Comparison of ENCODE assay signal across 10 cellular contexts in genomic region chr9:129334744-129335080, GRCh38.
DNase-seq lines count a peak whose midpoint lies in the region; ATAC-seq and TF ChIP-seq lines count a peak whose summit lies in the region.
"Had no signal": no experiment of that assay in that cellular context is flagged by ENCODE, and none has a peak within 500 bp of the region (broad histone marks: within the 10 kb centered on the region; RNA-seq: fewer than 3 reads in every experiment).

No MANE protein-coding gene starts in this region.

- H3K4me3 Mint-ChIP-seq in HFFc6 = peak overlapping the region; percentile 73

- H3K36me3 ChIP-seq in ascending aorta (no peaks in the 10 kb centered on the region), left lung (no peaks in the 10 kb centered on the region), subcutaneous abdominal adipose tissue (ENCODE audit: control insufficient read depth in 5 of 5, insufficient read depth in 5 of 5, low read length in 5 of 5) (no peaks in the 10 kb centered on the region)

- peaks cover 49% of the 10 kb centered on the region for H3K4me1 Mint-ChIP-seq in HFFc6 (ENCODE audit: low read depth)

- H3K9ac ChIP-seq in subcutaneous abdominal adipose tissue (ENCODE audit: low read length in 5 of 5) = peak overlapping the region in 3 of 5 donors; percentile 37 to 67 (median 48)

- no peaks in the 10 kb centered on the region; the same call in 1 of the 2 replicates for H3K27me3 Mint-ChIP-seq in HFFc6 (ENCODE audit: insufficient read depth)

- peak overlapping the region; percentile 80 for H3K27ac Mint-ChIP-seq in HFFc6

- no peak for ATAC-seq in left lung
- ATAC-seq: GM12878 had no signal

- peaks cover 16% of the 10 kb centered on the region for H3K36me3 Mint-ChIP-seq in HFFc6 (ENCODE audit: low read depth)

- H3K27ac ChIP-seq in ascending aorta (peak overlapping the region; percentile 84 to 96), left lung (peak overlapping the region; percentile 92 to 95), subcutaneous abdominal adipose tissue (ENCODE audit: low read depth, low read length) (peak overlapping the region; percentile 55)

- H3K9me3 ChIP-seq in ascending aorta (peaks cover 0 to 8% of the 10 kb centered on the region in 2 donors), left lung (peaks cover 0 to 16% of the 10 kb centered on the region in 2 donors), subcutaneous abdominal adipose tissue (ENCODE audit: control insufficient read depth in 5 of 5, low read length in 5 of 5) (peaks cover 5 to 13% (median 10%) of the 10 kb centered on the region in 5 donors)

- peak overlapping the region; percentile 9 to 19 for H3K4me3 ChIP-seq in ascending aorta
- H3K4me3 ChIP-seq in left lung = peak overlapping the region in 1 of 2 donors; percentile 28
- H3K4me3 ChIP-seq in subcutaneous abdominal adipose tissue (ENCODE audit: low read depth in 1 of 5, low read length in 5 of 5) = peak overlapping the region in 4 of 5 donors; percentile 8 to 43 (median 37)
- H3K4me3 ChIP-seq: GM12878 had no signal

- intact Hi-C loops in ascending aorta (cut with DNase I) (loop anchor here (2.0 to 5.0 kb wide), 6 partner anchors 14 to 278 kb away; partner anchors contain the start of gene IER5L), left lung (cut with DNase I) (no loop called here)

- no peak for DNase-seq in HFFc6
- DNase-seq in ascending aorta (ENCODE audit: low spot score in 2 of 2) = no peak
- DNase-seq in left lung = no peak
- DNase-seq in NCI-H2107 (lab: John Stamatoyannopoulos, UW) = no peak
- DNase-seq in OCI-M1 (lab: John Stamatoyannopoulos, UW) = no peak
- no peak for DNase-seq in activated effector memory CD4-positive, alpha-beta T cell treated with Interleukin-2 at 50 U/mL for 16 hours
- DNase-seq: effector CD4-positive, alpha-beta T cell; NCI-H146 had no signal

- peaks cover 12% of the 10 kb centered on the region for H3K9me3 Mint-ChIP-seq in HFFc6

- TF ChIP-seq CTCF in HFFc6 (IDR thresholded peaks at IDR 0.05) (no peak), ascending aorta (IDR thresholded peaks at IDR 0.05) (no peak), left lung (IDR thresholded peaks at IDR 0.05) (no peak)

- H3K27me3 ChIP-seq in ascending aorta (no peaks in the 10 kb centered on the region), left lung (no peaks in the 10 kb centered on the region), subcutaneous abdominal adipose tissue (ENCODE audit: control insufficient read depth in 5 of 5, insufficient read depth in 4 of 5, low read length in 5 of 5) (peaks cover 0 to 3% (median 0%) of the 10 kb centered on the region in 5 donors)

- peaks cover 35 to 57% of the 10 kb centered on the region in 2 donors for H3K4me1 ChIP-seq in ascending aorta
- H3K4me1 ChIP-seq in left lung = peaks cover 33 to 64% of the 10 kb centered on the region in 2 donors
- H3K4me1 ChIP-seq in subcutaneous abdominal adipose tissue (ENCODE audit: control insufficient read depth in 5 of 5, insufficient read depth in 5 of 5, low read length in 5 of 5) = peaks cover 7 to 55% (median 47%) of the 10 kb centered on the region in 5 donors
